1 cellular context compared by ENCODE assay signal in the genomic region with DNA sequence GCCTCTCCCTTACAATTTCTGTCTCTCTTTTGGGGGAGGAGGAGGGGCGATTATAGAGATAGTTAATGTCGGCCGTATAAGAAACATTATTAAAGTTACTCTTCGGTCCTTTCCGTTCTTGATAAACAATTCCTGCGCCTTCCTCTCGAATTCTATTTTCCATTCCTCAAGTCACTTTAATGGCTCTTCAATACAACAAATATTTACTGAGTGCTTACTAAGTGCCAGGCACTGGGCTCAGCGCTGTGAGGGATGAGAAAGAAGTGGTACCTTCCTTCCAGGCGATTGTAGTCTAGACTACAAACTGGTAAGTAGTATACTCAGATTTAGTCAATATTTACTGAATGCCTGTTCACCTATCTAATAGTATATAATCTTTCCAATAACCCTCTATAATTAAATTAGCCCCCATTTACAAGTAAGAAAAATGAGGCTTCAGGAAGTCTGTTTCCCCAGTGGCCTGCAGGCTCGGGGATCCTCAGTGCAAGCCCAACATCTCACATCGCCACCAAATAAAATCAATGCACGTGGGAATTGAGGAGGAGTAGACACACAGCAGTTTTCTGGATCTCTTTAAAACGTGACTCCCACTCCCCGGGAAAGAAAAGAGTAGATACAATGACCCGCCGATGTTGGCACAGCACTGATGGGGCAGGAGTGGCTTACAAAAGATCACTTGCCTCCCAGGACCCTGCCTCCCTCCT.
TF ChIP-seq lines count a peak whose summit lies in the region.

No MANE protein-coding gene starts in this region.

TF ChIP-seq in H1, 55 proteins besides CTCF, POLR2A, EP300 and RAD21:
- TF ChIP-seq JUN (IDR thresholded peaks at IDR 0.05; ENCODE audit: low read depth, low read length) = no peak
- TF ChIP-seq BACH1 (IDR thresholded peaks at IDR 0.05; ENCODE audit: low read length) = 0 out of 2 replicates have a peak, but pooled peaks have one; percentile 0
